In genomic region chr13:48595330-48596127, GRCh38 we compare ENCODE assay signal across 8 cellular contexts. TPM values are rescaled to one million over a fixed set of nuclear protein-coding genes. Genes with fewer than 3 reads are reported as not detected.
DNase-seq lines count a peak whose midpoint lies in the region; ATAC-seq, FAIRE-seq and TF ChIP-seq lines count a peak whose summit lies in the region.

No MANE protein-coding gene starts in this region.

- TF ChIP-seq CTCF in D721Med (IDR thresholded peaks at IDR 0.05; ENCODE audit: insufficient read depth, missing control alignments) (peak; percentile 67), Loucy (conservative IDR thresholded peaks at IDR 0.05; ENCODE audit: low read length) (peak; percentile 88), VCaP (conservative IDR thresholded peaks at IDR 0.05) (peak; percentile 82), coronary artery (IDR thresholded peaks at IDR 0.05) (peak; percentile 40), lung (IDR thresholded peaks at IDR 0.05; ENCODE audit: control extremely low read depth, extremely low read depth) (peak; percentile 49), WERI-Rb-1 (IDR thresholded peaks at IDR 0.05; ENCODE audit: low read depth, low read length) (no peak)

- H3K4me1 ChIP-seq in Loucy (ENCODE audit: insufficient read depth, low read length, poor library complexity, severe bottlenecking): no peaks in the 10 kb centered on the region
- H3K4me1 ChIP-seq in lung (ENCODE audit: control insufficient read depth in 2 of 2, insufficient read depth in 2 of 2, low read length in 2 of 2): no peaks in the 10 kb centered on the region

- no peak overlapping the region for H3K9ac ChIP-seq in Loucy (ENCODE audit: low read depth, low read length, poor library complexity, severe bottlenecking)

- peak overlapping the region; percentile 24; the same call in 1 of the 2 replicates for H3K27ac ChIP-seq in VCaP
- no peak overlapping the region for H3K27ac ChIP-seq in coronary artery
- no peak overlapping the region for H3K27ac ChIP-seq in lung (ENCODE audit: low read depth in 1 of 2, low read length in 1 of 2)
- no peak overlapping the region for H3K27ac ChIP-seq in WERI-Rb-1

- no peaks in the 10 kb centered on the region for H3K27me3 ChIP-seq in Loucy (ENCODE audit: insufficient read depth, low read length, poor library complexity, severe bottlenecking)
- H3K27me3 ChIP-seq in lung (ENCODE audit: control insufficient read depth, insufficient read depth): no peaks in the 10 kb centered on the region
- no peaks in the 10 kb centered on the region for H3K27me3 ChIP-seq in WERI-Rb-1 (ENCODE audit: insufficient read depth, low read depth, severe bottlenecking)

- H4K20me1 ChIP-seq in Loucy (ENCODE audit: insufficient read depth, low read length, poor library complexity, severe bottlenecking): no peaks in the 10 kb centered on the region

- no peak overlapping the region for H2AFZ ChIP-seq in Loucy (ENCODE audit: low read length)

- H3K4me2 ChIP-seq in Loucy (ENCODE audit: low read depth, low read length, poor library complexity, severe bottlenecking): no peak overlapping the region

- WGBS in lung, 2 donors: 74 to 78% methylated on average over 7 of the region's 7 CpGs

- no peaks in the 10 kb centered on the region for H3K9me3 ChIP-seq in Loucy (ENCODE audit: insufficient read depth, low read depth, low read length)
- peaks cover 0 to 2% of the 10 kb centered on the region in 2 donors for H3K9me3 ChIP-seq in lung (ENCODE audit: control insufficient read depth in 2 of 2, insufficient read depth in 1 of 2, low read length in 1 of 2)
- H3K9me3 ChIP-seq in WERI-Rb-1 (ENCODE audit: severe bottlenecking): no peaks in the 10 kb centered on the region

- H3K36me3 ChIP-seq in Loucy (ENCODE audit: insufficient read depth, low read length) (no peaks in the 10 kb centered on the region), lung (ENCODE audit: control insufficient read depth in 2 of 2, insufficient read depth in 2 of 2, low read length in 2 of 2) (no peaks in the 10 kb centered on the region), WERI-Rb-1 (no peaks in the 10 kb centered on the region)

- DNase-seq in D721Med (ENCODE audit: insufficient read length, low spot score) (no peak), coronary artery (ENCODE audit: low spot score) (no peak), lung (ENCODE audit: low spot score) (peak; percentile 40), WERI-Rb-1 (no peak)
- DNase-seq in stimulated activated CD8-positive, alpha-beta memory T cell treated with anti-CD3 and anti-CD28 coated beads, Interleukin-2, amount 100 ng/mL, for 48 hours (ENCODE audit: low read depth in 2 of 2): peak; percentile 4 to 34

- no peaks in the 10 kb centered on the region for H3K9me2 ChIP-seq in Loucy (replicated peaks; ENCODE audit: low read depth, low read length)

- H3K79me2 ChIP-seq in Loucy (ENCODE audit: insufficient read depth, low read length): no peaks in the 10 kb centered on the region

- ATAC-seq in GM21367 (IDR thresholded peaks at IDR 0.05; ENCODE audit: unreplicated experiment) (peak; percentile 82), lung (ENCODE audit: insufficient read depth, low FRiP score) (no peak)

- H3F3A ChIP-seq in Loucy (ENCODE audit: low read depth): no peaks in the 10 kb centered on the region

- H3K4me3 ChIP-seq in Loucy (ENCODE audit: low read length, poor library complexity, severe bottlenecking) (no peak overlapping the region), coronary artery (no peak overlapping the region), lung (no peak overlapping the region), WERI-Rb-1 (ENCODE audit: low read depth, low read length) (no peak overlapping the region)

- no peak for FAIRE-seq in D721Med (lab: Jason Lieb, UNC)

RNA-seq across cellular contexts. Expression of gene CYSLTR2, which starts 58.2 kb away (rescaled TPM):
- total RNA-seq in lung: under 1 TPM; 0.57 to 0.92 TPM
- polyA plus RNA-seq in lung: under 1 TPM; 0.32 to 0.51 TPM

Comparison
In these comparisons a context has a peak if more than half of its experiments do, and no peak if none do; other contexts are left out.
1. DNase-seq: peak in lung (single experiment) and stimulated activated CD8-positive, alpha-beta memory T cell treated with anti-CD3 and anti-CD28 coated beads, Interleukin-2, amount 100 ng/mL, for 48 hours (2 of 2); none in D721Med (single experiment), coronary artery (single experiment) and WERI-Rb-1 (single experiment).